ENCODE assay signal across 22 cellular contexts in genomic region chr20:59779656-59780380, GRCh38.
"Had no signal": no experiment of that assay in that cellular context is flagged by ENCODE, and none has a peak within 500 bp of the region (broad histone marks: within the 10 kb centered on the region; RNA-seq: fewer than 3 reads in every experiment).

No MANE protein-coding gene starts in this region.

- FAIRE-seq: endothelial cell of umbilical vein, islet of Langerhans had no signal

- ATAC-seq: effector memory CD8-positive, alpha-beta T cell; gastrocnemius medialis; left colon; stimulated activated naive B cell treated with anti-CD40 and anti-IgM and Interleukin-4, amounts not matched to agents 10 μg/mL and 1 μg/mL and 100 μg/mL, for 72 hours; WTC11 had no signal

- DNase-seq: activated CD4-positive, alpha-beta T cell treated with anti-CD3 and anti-CD28 coated beads for 4 hours; activated CD4-positive, alpha-beta T cell treated with anti-CD3 and anti-CD28 coated beads, Interleukin-2, amount 50 U/mL, for 48 hours; activated gamma-delta T cell treated with Interleukin-2 at 50 U/mL for 16 hours; activated T-cell treated with anti-CD3 and anti-CD28 coated beads, Interleukin-2, amount 50 U/mL, for 1 hour; anterior cingulate cortex; central memory CD4-positive, alpha-beta T cell; effector memory CD8-positive, alpha-beta T cell; esophagus squamous epithelium; gastrocnemius medialis; left colon; mesenchymal stem cell; occipital lobe; posterior cingulate gyrus; stimulated activated CD4-positive, alpha-beta T cell treated with anti-CD3 and anti-CD28 coated beads, Interleukin-2, amount 100 ng/mL, for 48 hours; stimulated activated CD8-positive, alpha-beta memory T cell treated with anti-CD3 and anti-CD28 coated beads, Interleukin-4, amount 100 ng/mL, for 48 hours; stimulated activated naive B cell treated with anti-CD40 and anti-IgM and Interleukin-4, amounts not matched to agents 10 μg/mL and 1 μg/mL and 100 μg/mL, for 72 hours; T-helper 9 cell; testis; trophoblast cell had no signal
